ENCODE assay signal across 23 cellular contexts in genomic region chr17:72745241-72745640, GRCh38.
"Had no signal": no experiment of that assay in that cellular context is flagged by ENCODE, and none has a peak within 500 bp of the region (broad histone marks: within the 10 kb centered on the region; RNA-seq: fewer than 3 reads in every experiment).

No MANE protein-coding gene starts in this region.

- H3K4me1 ChIP-seq: colonic mucosa, esophagus muscularis mucosa, esophagus squamous epithelium, foreskin keratinocyte, gastrocnemius medialis, gastroesophageal sphincter had no signal

- DNase-seq: colonic mucosa; cortex of kidney; dermis blood vessel endothelial cell; dorsolateral prefrontal cortex; effector CD4-positive, alpha-beta T cell; effector CD8-positive, alpha-beta T cell; effector memory CD4-positive, alpha-beta T cell; effector memory CD8-positive, alpha-beta T cell; endodermal cell; erythroblast; esophagus squamous epithelium; foreskin fibroblast; foreskin keratinocyte; foreskin melanocyte; gastrocnemius medialis; glutamatergic neuron; head of caudate nucleus; heart left ventricle; heart right ventricle had no signal

- H3K4me3 ChIP-seq: colonic mucosa, coronary artery, dorsolateral prefrontal cortex, esophagus muscularis mucosa, esophagus squamous epithelium, gastrocnemius medialis, gastroesophageal sphincter, heart left ventricle, heart right ventricle had no signal

- H3K9me3 ChIP-seq: colonic mucosa, esophagus muscularis mucosa, esophagus squamous epithelium, gastrocnemius medialis, gastroesophageal sphincter, heart left ventricle, heart right ventricle had no signal

- H3K36me3 ChIP-seq: colonic mucosa, esophagus muscularis mucosa, esophagus squamous epithelium, gastrocnemius medialis, gastroesophageal sphincter, heart left ventricle, heart right ventricle had no signal

- H3K27ac ChIP-seq: colonic mucosa, coronary artery, dorsolateral prefrontal cortex, epithelial cell of prostate, esophagus muscularis mucosa, esophagus squamous epithelium, foreskin keratinocyte, gastrocnemius medialis, gastroesophageal sphincter, heart left ventricle, heart right ventricle had no signal

- H3K27me3 ChIP-seq: colonic mucosa, dorsolateral prefrontal cortex, esophagus muscularis mucosa, esophagus squamous epithelium, foreskin keratinocyte, gastrocnemius medialis, gastroesophageal sphincter, heart left ventricle, heart right ventricle had no signal
